ENCODE assay signal across 29 cellular contexts in genomic region chr7:80089341-80089740, GRCh38. TPM values are rescaled to one million over a fixed set of nuclear protein-coding genes. Genes with fewer than 3 reads are reported as not detected.
A peak's percentile ranks its signal among the peaks of the same experiment; 100 is the strongest.
DNase-seq lines count a peak whose midpoint lies in the region; ATAC-seq, FAIRE-seq and TF ChIP-seq lines count a peak whose summit lies in the region.
"Had no signal": no experiment of that assay in that cellular context is flagged by ENCODE, and none has a peak within 500 bp of the region (broad histone marks: within the 10 kb centered on the region; RNA-seq: fewer than 3 reads in every experiment).

No MANE protein-coding gene starts in this region.

- peaks cover 3% of the 10 kb centered on the region for H3K9me3 ChIP-seq in adipocyte (ENCODE audit: control insufficient read depth, low read length)
- no peaks in the 10 kb centered on the region for H3K9me3 ChIP-seq in kidney (ENCODE audit: control insufficient read depth in 1 of 2, low read length in 2 of 2)
- H3K9me3 ChIP-seq: mucosa of descending colon, pancreas, right atrium auricular region, spleen, transverse colon had no signal

- TF ChIP-seq CTCF in HFFc6 (IDR thresholded peaks at IDR 0.05) (no peak), fibroblast of pulmonary artery (IDR thresholded peaks at IDR 0.05; ENCODE audit: low read length, missing control alignments) (no peak), kidney (IDR thresholded peaks at IDR 0.05; ENCODE audit: borderline replicate concordance, extremely low read depth, insufficient read depth) (no peak)

- no peak for FAIRE-seq in kidney (lab: Jason Lieb, UNC)
- FAIRE-seq: GM12878, islet of Langerhans, pancreas had no signal

- H3K27me3 ChIP-seq in adipocyte (replicated peaks; ENCODE audit: control insufficient read depth, insufficient read depth, low read length), result no peaks in the 10 kb centered on the region
- H3K27me3 ChIP-seq: cardiac muscle cell, pancreas, right atrium auricular region, spleen, transverse colon had no signal

- intact Hi-C loops in kidney (cut with DNase I), result no loop called here

- no peaks in the 10 kb centered on the region for H3K4me1 Mint-ChIP-seq in HFFc6 (ENCODE audit: low read depth)
- H3K4me1 Mint-ChIP-seq: activated naive CD4-positive, alpha-beta T cell treated with anti-CD3 and anti-CD28 coated beads, Interleukin-2, amount 50 U/mL, for 24 hours had no signal

- H3K36me3 Mint-ChIP-seq in HFFc6 (ENCODE audit: low read depth), result peaks cover 7% of the 10 kb centered on the region; the same call in 1 of the 2 replicates
- H3K36me3 Mint-ChIP-seq: activated naive CD4-positive, alpha-beta T cell treated with anti-CD3 and anti-CD28 coated beads, Interleukin-2, amount 50 U/mL, for 24 hours had no signal

- no peak for ATAC-seq in GM18870 (IDR thresholded peaks at IDR 0.05; ENCODE audit: unreplicated experiment)
- ATAC-seq: GM12878, mucosa of descending colon had no signal

- DNase-seq in HFFc6, result peak; percentile 25
- DNase-seq in adipocyte (ENCODE audit: low read depth), result peak; percentile 35
- peak; percentile 33 for DNase-seq in fibroblast of pulmonary artery (ENCODE audit: low read depth)
- no peak for DNase-seq in NCI-H146 (lab: John Stamatoyannopoulos, UW)
- DNase-seq in kidney, result no peak
- DNase-seq in AML-193 (lab: John Stamatoyannopoulos, UW), result no peak
- DNase-seq: activated CD4-positive, alpha-beta T cell treated with anti-CD3 and anti-CD28 coated beads, Interleukin-2, amount 50 U/mL, for 48 hours; activated CD4-positive, CD25-positive, alpha-beta regulatory T cell; activated CD8-positive, alpha-beta memory T cell treated with anti-CD3 and anti-CD28 coated beads, Interleukin-2, amount 50 U/mL, for 4 hours; anterior cingulate cortex; Calu3; DND-41; effector memory CD4-positive, alpha-beta T cell; mucosa of descending colon; NCI-H1092; NCI-H2029; pancreas; spleen; T-helper 1 cell; transverse colon had no signal

- H3K27ac Mint-ChIP-seq in HFFc6, result peak overlapping the region; percentile 75
- H3K27ac Mint-ChIP-seq: activated naive CD4-positive, alpha-beta T cell treated with anti-CD3 and anti-CD28 coated beads, Interleukin-2, amount 50 U/mL, for 24 hours; nephron had no signal

- H3K27me3 Mint-ChIP-seq in HFFc6 (ENCODE audit: insufficient read depth), result no peaks in the 10 kb centered on the region
- H3K27me3 Mint-ChIP-seq: activated naive CD4-positive, alpha-beta T cell treated with anti-CD3 and anti-CD28 coated beads, Interleukin-2, amount 50 U/mL, for 24 hours had no signal

- no peak overlapping the region for H3K27ac ChIP-seq in kidney (ENCODE audit: low read depth in 2 of 2, low read length in 2 of 2)
- H3K27ac ChIP-seq: cardiac muscle cell, coronary artery, pancreas, right atrium auricular region, spleen, transverse colon had no signal

- peak overlapping the region; percentile 56 for H3K4me3 Mint-ChIP-seq in HFFc6
- H3K4me3 Mint-ChIP-seq: activated naive CD4-positive, alpha-beta T cell treated with anti-CD3 and anti-CD28 coated beads, Interleukin-2, amount 50 U/mL, for 24 hours; nephron had no signal

- H3K4me3 ChIP-seq in adipocyte (ENCODE audit: low read length) (peak overlapping the region; percentile 63), fibroblast of pulmonary artery (replicated peaks; ENCODE audit: low read depth, low read length) (no peak overlapping the region), kidney (ENCODE audit: low read length in 2 of 2) (no peak overlapping the region)
- H3K4me3 ChIP-seq: cardiac muscle cell, coronary artery, GM12878, lung, mucosa of descending colon, pancreas, right atrium auricular region, spleen, transverse colon had no signal

- no peaks in the 10 kb centered on the region for H3K9me3 Mint-ChIP-seq in HFFc6
- H3K9me3 Mint-ChIP-seq: activated naive CD4-positive, alpha-beta T cell treated with anti-CD3 and anti-CD28 coated beads, Interleukin-2, amount 50 U/mL, for 24 hours; nephron had no signal

- H3K9ac ChIP-seq in adipocyte (ENCODE audit: low read length) (peak overlapping the region; percentile 78), kidney (ENCODE audit: low read length in 2 of 2) (no peak overlapping the region)

- H3K4me1 ChIP-seq in adipocyte (ENCODE audit: control insufficient read depth, insufficient read depth, low read length) (peaks cover 41% of the 10 kb centered on the region), kidney (ENCODE audit: control insufficient read depth in 1 of 2, insufficient read depth in 1 of 2, low read depth in 1 of 2, low read length in 2 of 2) (peaks cover 0 to 3% of the 10 kb centered on the region in 2 donors)
- H3K4me1 ChIP-seq: pancreas, right atrium auricular region, spleen had no signal

- no peaks in the 10 kb centered on the region for H3K36me3 ChIP-seq in adipocyte (ENCODE audit: control insufficient read depth, insufficient read depth, low read length, severe bottlenecking)
- H3K36me3 ChIP-seq in kidney (ENCODE audit: control insufficient read depth in 1 of 2, insufficient read depth in 2 of 2, low read length in 2 of 2), result no peaks in the 10 kb centered on the region
- H3K36me3 ChIP-seq: cardiac muscle cell, pancreas, right atrium auricular region, spleen, transverse colon had no signal

RNA-seq across cellular contexts. Expression of gene GNAI1, which starts 45.3 kb away (rescaled TPM):
- 10 to 100 TPM; 58.8 to 70.9 (median 66.4) TPM for total RNA-seq in HFFc6 (2021; fragmentation: NEBNext Ultra II Directional; extraction: Animal tissue kit (Norgen Biotek cat#: 25700))
- 105 TPM for total RNA-seq in kidney
- polyA plus RNA-seq in kidney (ENCODE audit: insufficient read depth, low read depth, low replicate concordance), result 41.9 TPM
- total RNA-seq: GM12878 had no signal
- polyA plus RNA-seq: GM12878 had no signal

Comparison
In these comparisons a context has a peak if more than half of its experiments do, and no peak if none do; other contexts are left out.
1. DNase-seq: peak in HFFc6 (single experiment), adipocyte (single experiment) and fibroblast of pulmonary artery (single experiment); none in NCI-H146 (single experiment), kidney (single experiment) and AML-193 (0 of 2).